ENCODE assay signal across 9 cellular contexts in the genomic region with DNA sequence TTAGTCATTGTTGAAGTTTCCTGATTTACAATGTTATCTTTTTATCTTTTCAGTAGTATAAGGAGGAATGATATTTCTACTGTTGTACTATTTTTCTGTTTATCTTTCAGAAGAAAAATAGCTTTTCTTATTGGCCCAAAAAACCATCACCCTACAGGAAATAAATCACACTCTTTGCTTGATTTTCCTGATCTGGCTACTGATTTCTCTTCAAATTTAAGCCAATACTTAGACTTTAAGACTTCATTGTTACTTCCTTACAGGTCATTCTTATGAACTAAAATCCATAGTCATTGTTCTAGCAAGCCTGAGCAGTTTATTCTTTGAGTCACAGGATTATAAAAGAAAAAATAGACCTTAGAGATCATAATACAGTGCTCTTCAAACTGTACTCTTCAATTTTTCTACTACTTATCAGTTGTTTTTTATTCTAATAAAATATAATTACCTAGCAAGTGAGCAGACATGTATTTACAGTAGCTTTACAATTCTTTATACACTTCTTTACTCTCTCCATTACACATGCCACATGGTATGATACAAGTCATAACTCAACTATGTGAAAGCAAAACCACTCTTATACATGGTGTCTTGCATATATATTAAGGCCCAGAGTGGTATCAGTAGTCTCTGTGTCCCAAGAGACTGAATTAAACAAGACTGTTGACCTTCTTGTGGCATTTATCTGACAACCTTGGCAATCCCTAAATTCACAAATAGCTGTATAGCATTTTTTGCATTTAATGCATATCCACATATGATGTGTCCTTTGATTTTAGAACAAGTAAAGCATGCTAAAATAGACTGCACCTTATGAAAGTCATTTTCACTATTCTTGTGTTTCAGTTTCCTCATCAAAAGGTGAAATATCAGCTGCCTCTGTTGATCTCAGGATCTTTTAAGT. TPM values are rescaled to one million over a fixed set of nuclear protein-coding genes. Genes with fewer than 3 reads are reported as not detected.
A peak's percentile ranks its signal among the peaks of the same experiment; 100 is the strongest.
DNase-seq lines count a peak whose midpoint lies in the region; ATAC-seq and TF ChIP-seq lines count a peak whose summit lies in the region.
"Had no signal": no experiment of that assay in that cellular context is flagged by ENCODE, and none has a peak within 500 bp of the region (broad histone marks: within the 10 kb centered on the region; RNA-seq: fewer than 3 reads in every experiment).

No MANE protein-coding gene starts in this region.

- no peak overlapping the region for H3K4me2 ChIP-seq in PC-9

- H3F3A ChIP-seq in PC-9 (ENCODE audit: insufficient read depth, low read depth) = no peaks in the 10 kb centered on the region

- POLR2A ChIA-PET in PC-9 (lab: Charles Lee; ENCODE audit: unreplicated experiment) = no interaction called here

- no peaks in the 10 kb centered on the region for H3K36me3 ChIP-seq in PC-9 (ENCODE audit: low read depth)
- peaks cover 0 to 27% (median 0%) of the 10 kb centered on the region in 9 donors for H3K36me3 ChIP-seq in heart right ventricle

- no peaks in the 10 kb centered on the region for H4K20me1 ChIP-seq in PC-9 (ENCODE audit: insufficient read depth)

- peak overlapping the region; percentile 83 for H3K27ac Mint-ChIP-seq in dendritic cell treated with granulocyte-macrophage colony-stimulating factor and Interleukin-4, amounts not matched to agents 40 ng/mL and 50 ng/mL, for 4 days
- no peak overlapping the region for H3K27ac Mint-ChIP-seq in effector memory CD8-positive, alpha-beta T cell
- peak overlapping the region in 2 of 6 donors; percentile 14 to 25 for H3K27ac Mint-ChIP-seq in immature natural killer cell

- no peaks in the 10 kb centered on the region for H3K9me2 ChIP-seq in PC-9 (ENCODE audit: insufficient read depth)

- DNase-seq in GM13977 (ENCODE audit: low spot score) = peak; percentile 37
- no peak for DNase-seq in PC-9
- DNase-seq in effector memory CD8-positive, alpha-beta T cell = no peak
- no peak for DNase-seq in immature natural killer cell
- DNase-seq in heart right ventricle = no peak

- H3K4me1 Mint-ChIP-seq in dendritic cell treated with granulocyte-macrophage colony-stimulating factor and Interleukin-4, amounts not matched to agents 40 ng/mL and 50 ng/mL, for 4 days (ENCODE audit: low read depth) = peaks cover 76% of the 10 kb centered on the region
- peaks cover 10 to 41% of the 10 kb centered on the region in 2 donors for H3K4me1 Mint-ChIP-seq in effector memory CD8-positive, alpha-beta T cell (ENCODE audit: low read depth in 2 of 2)
- peaks cover 52 to 74% of the 10 kb centered on the region in 2 donors for H3K4me1 Mint-ChIP-seq in immature natural killer cell

- H3K27me3 ChIP-seq in PC-9 (ENCODE audit: insufficient read depth, low read depth) = no peaks in the 10 kb centered on the region
- no peaks in the 10 kb centered on the region for H3K27me3 ChIP-seq in heart right ventricle

- H3K27me3 Mint-ChIP-seq in dendritic cell treated with granulocyte-macrophage colony-stimulating factor and Interleukin-4, amounts not matched to agents 40 ng/mL and 50 ng/mL, for 4 days = no peaks in the 10 kb centered on the region
- no peaks in the 10 kb centered on the region for H3K27me3 Mint-ChIP-seq in effector memory CD8-positive, alpha-beta T cell
- no peaks in the 10 kb centered on the region for H3K27me3 Mint-ChIP-seq in immature natural killer cell (ENCODE audit: low read depth in 3 of 3)

- intact Hi-C loops in dendritic cell treated with granulocyte-macrophage colony-stimulating factor and Interleukin-4, amounts not matched to agents 40 ng/mL and 50 ng/mL, for 4 days (cut with micrococcal nuclease) = loop anchor here (5.0 kb wide), 3 partner anchors 47 to 278 kb away; a partner anchor contains a TSS
- intact Hi-C loops in PC-9 (cut with micrococcal nuclease; ENCODE audit: unreplicated experiment) (no loop called here), heart right ventricle (cut with DNase I) (loop anchor here in 6 of 10 donors (5.0 kb wide), 1 partner anchor 47 kb away; a partner anchor contains a TSS)

- peaks cover 64% of the 10 kb centered on the region for H3K36me3 Mint-ChIP-seq in dendritic cell treated with granulocyte-macrophage colony-stimulating factor and Interleukin-4, amounts not matched to agents 40 ng/mL and 50 ng/mL, for 4 days (ENCODE audit: low read depth)
- H3K36me3 Mint-ChIP-seq in effector memory CD8-positive, alpha-beta T cell (ENCODE audit: insufficient read depth) = peaks cover 12% of the 10 kb centered on the region
- peaks cover 0 to 40% (median 7%) of the 10 kb centered on the region in 3 donors for H3K36me3 Mint-ChIP-seq in immature natural killer cell

- peak; percentile 87 for ATAC-seq in GM21360 (IDR thresholded peaks at IDR 0.05; ENCODE audit: unreplicated experiment)
- ATAC-seq in HG03139 (IDR thresholded peaks at IDR 0.05; ENCODE audit: unreplicated experiment) = peak; percentile 87
- no peak for ATAC-seq in effector memory CD8-positive, alpha-beta T cell (replicated peaks)
- ATAC-seq in heart right ventricle = no peak
- ATAC-seq: HepG2 had no signal

- H3K9me3 ChIP-seq in PC-9 (ENCODE audit: insufficient read depth, low read depth) (no peaks in the 10 kb centered on the region), heart right ventricle (no peaks in the 10 kb centered on the region)

- TF ChIP-seq CTCF in GM13977 (IDR thresholded peaks at IDR 0.05; ENCODE audit: extremely low read depth, insufficient read depth, missing control alignments) (no peak), PC-9 (conservative IDR thresholded peaks at IDR 0.05) (no peak), heart right ventricle (IDR thresholded peaks at IDR 0.05) (no peak)

- H3K9me3 Mint-ChIP-seq in dendritic cell treated with granulocyte-macrophage colony-stimulating factor and Interleukin-4, amounts not matched to agents 40 ng/mL and 50 ng/mL, for 4 days = no peaks in the 10 kb centered on the region
- no peaks in the 10 kb centered on the region for H3K9me3 Mint-ChIP-seq in effector memory CD8-positive, alpha-beta T cell
- no peaks in the 10 kb centered on the region for H3K9me3 Mint-ChIP-seq in immature natural killer cell

- H3K4me3 ChIP-seq in PC-9 (no peak overlapping the region), heart right ventricle (no peak overlapping the region)

- no peak overlapping the region for H3K27ac ChIP-seq in PC-9
- peak overlapping the region in 1 of 10 donors; percentile 12 for H3K27ac ChIP-seq in heart right ventricle

- no peaks in the 10 kb centered on the region for H3K79me2 ChIP-seq in PC-9 (ENCODE audit: low read depth)

- no peak overlapping the region for H3K4me3 Mint-ChIP-seq in dendritic cell treated with granulocyte-macrophage colony-stimulating factor and Interleukin-4, amounts not matched to agents 40 ng/mL and 50 ng/mL, for 4 days
- no peak overlapping the region for H3K4me3 Mint-ChIP-seq in effector memory CD8-positive, alpha-beta T cell
- no peak overlapping the region for H3K4me3 Mint-ChIP-seq in immature natural killer cell

- BruUV-seq in PC-9 (replicated peaks; lab: Mats Ljungman, UMichigan) = no TSS peak

- H2AFZ ChIP-seq in PC-9 = no peak overlapping the region

- H3K4me1 ChIP-seq in PC-9 (replicated peaks; ENCODE audit: insufficient read depth) (peaks cover 4% of the 10 kb centered on the region; the same call in 1 of the 2 replicates), heart right ventricle (peaks cover 2 to 83% (median 59%) of the 10 kb centered on the region in 9 donors)

- in situ Hi-C loops in GM13977 (cut with MboI; ENCODE audit: low pct_unique_long_range_greater_than_20kb, low sequenced_read_pairs, unreplicated experiment) = no loop called here

- CTCF ChIA-PET in PC-9 (lab: Charles Lee) = no interaction called here

RNA-seq across cellular contexts. Expression of a gene that starts 47.9 kb away (rescaled TPM):
- total RNA-seq in PC-9 (2021) (5.2 and 6.6 TPM in 2 replicates), heart right ventricle (10 to 100 TPM; 12.1 to 20.6 (median 17.0) TPM)
- polyA plus RNA-seq in immature natural killer cell (10 to 100 TPM; 12.3 to 36.2 (median 15.9) TPM), heart right ventricle (1 to 10 TPM; 1.4 to 3.9 TPM)

Comparison
In these comparisons a context has a peak if more than half of its experiments do, and no peak if none do; other contexts are left out.
1. ATAC-seq: peak in GM21360 (single experiment) and HG03139 (single experiment); none in effector memory CD8-positive, alpha-beta T cell (single experiment) and heart right ventricle (0 of 8).